24 cellular contexts compared by ENCODE assay signal in the genomic region with DNA sequence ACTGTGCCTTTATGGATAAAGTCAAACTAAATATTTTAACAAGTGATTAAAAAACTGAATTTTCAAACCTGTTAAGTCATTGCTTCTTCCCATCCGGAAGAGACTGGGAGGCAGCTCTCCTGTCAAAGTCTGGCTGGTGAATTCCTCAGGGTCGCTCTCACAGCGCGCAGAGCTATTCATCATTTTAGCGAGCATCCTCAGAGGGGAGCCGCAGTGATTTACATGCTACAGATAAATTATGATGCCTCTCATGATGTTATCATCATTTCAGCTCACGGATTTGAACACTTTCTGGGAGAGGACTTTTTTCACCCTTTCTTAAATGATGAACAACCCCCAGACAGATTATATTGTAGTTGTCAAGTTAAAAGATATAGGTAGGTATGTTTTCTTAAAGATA. TPM values are rescaled to one million over a fixed set of nuclear protein-coding genes. Genes with fewer than 3 reads are reported as not detected.
DNase-seq lines count a peak whose midpoint lies in the region; ATAC-seq and TF ChIP-seq lines count a peak whose summit lies in the region.
"Had no signal": no experiment of that assay in that cellular context is flagged by ENCODE, and none has a peak within 500 bp of the region (broad histone marks: within the 10 kb centered on the region; RNA-seq: fewer than 3 reads in every experiment).

No MANE protein-coding gene starts in this region.

- H3K27me3 Mint-ChIP-seq in nephron progenitor cell (ENCODE audit: low read depth, poor library complexity), result peaks cover 3% of the 10 kb centered on the region
- H3K27me3 Mint-ChIP-seq in type B pancreatic cell, result peaks cover 52% of the 10 kb centered on the region

- CTCF ChIA-PET in HEK293T (lab: Yijun Ruan, JAX), result no interaction called here

- H3K4me1 Mint-ChIP-seq in nephron progenitor cell (peaks cover 41% of the 10 kb centered on the region), type B pancreatic cell (ENCODE audit: unreplicated experiment) (peaks cover 27% of the 10 kb centered on the region)
- H3K4me1 Mint-ChIP-seq: CD4-positive, alpha-beta memory T cell had no signal

- H3K36me3 Mint-ChIP-seq in nephron progenitor cell (ENCODE audit: low read depth) (peaks cover 11% of the 10 kb centered on the region), type B pancreatic cell (no peaks in the 10 kb centered on the region)
- H3K36me3 Mint-ChIP-seq: CD4-positive, alpha-beta memory T cell; IgD-negative memory B cell had no signal

- DNase-seq in HEK293T (ENCODE audit: extremely low spot score) (no peak), amniotic epithelial cell (ENCODE audit: low read depth) (peak; percentile 12), nephron progenitor cell (peak; percentile 30), type B pancreatic cell (ENCODE audit: extremely low spot score, unreplicated experiment) (no peak), NCI-H187 (lab: John Stamatoyannopoulos, UW) (no peak), NCI-H1105 treated with DMSO at 0.1 percent for 48 hours (lab: John Stamatoyannopoulos, UW) (no peak)
- DNase-seq: AML-193; C1 segment of cervical spinal cord; CD4-positive, alpha-beta memory T cell; COR-L47; DMS53; GOT3; HCEC 1CT; MM.1S; NCI-H1436; NCI-H187 treated with DMSO at 0.1 percent for 48 hours; NCI-H2107; NCI-H446 treated with DMSO at 0.1 percent for 48 hours; NCI-H526; PC-9; Right ventricle myocardium superior; RPMI8226 had no signal

- H3K9me3 Mint-ChIP-seq in nephron progenitor cell (peaks cover 19% of the 10 kb centered on the region), type B pancreatic cell (peaks cover 3% of the 10 kb centered on the region)

- H3K27ac Mint-ChIP-seq in nephron progenitor cell (peak overlapping the region; percentile 97), type B pancreatic cell (peak overlapping the region; percentile 16)
- H3K27ac Mint-ChIP-seq: CD4-positive, alpha-beta memory T cell; IgD-negative memory B cell had no signal

- POLR2A ChIA-PET in HEK293T (lab: Yijun Ruan, JAX), result no interaction called here

- TF ChIP-seq CTCF in nephron progenitor cell (IDR thresholded peaks at IDR 0.05) (no peak), type B pancreatic cell (conservative IDR thresholded peaks at IDR 0.05) (no peak)

- H3K4me3 Mint-ChIP-seq in nephron progenitor cell (peak overlapping the region; percentile 29), type B pancreatic cell (peak overlapping the region; percentile 29)
- H3K4me3 Mint-ChIP-seq: CD4-positive, alpha-beta memory T cell; IgD-negative memory B cell had no signal

- no peak for ATAC-seq in HG02884 (IDR thresholded peaks at IDR 0.05; ENCODE audit: unreplicated experiment)

TF ChIP-seq in HEK293T, 16 proteins besides CTCF, POLR2A, EP300 and RAD21:
- TF ChIP-seq, protein P1, sequence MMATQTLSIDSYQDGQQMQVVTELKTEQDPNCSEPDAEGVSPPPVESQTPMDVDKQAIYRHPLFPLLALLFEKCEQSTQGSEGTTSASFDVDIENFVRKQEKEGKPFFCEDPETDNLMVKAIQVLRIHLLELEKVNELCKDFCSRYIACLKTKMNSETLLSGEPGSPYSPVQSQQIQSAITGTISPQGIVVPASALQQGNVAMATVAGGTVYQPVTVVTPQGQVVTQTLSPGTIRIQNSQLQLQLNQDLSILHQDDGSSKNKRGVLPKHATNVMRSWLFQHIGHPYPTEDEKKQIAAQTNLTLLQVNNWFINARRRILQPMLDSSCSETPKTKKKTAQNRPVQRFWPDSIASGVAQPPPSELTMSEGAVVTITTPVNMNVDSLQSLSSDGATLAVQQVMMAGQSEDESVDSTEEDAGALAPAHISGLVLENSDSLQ (IDR thresholded peaks at IDR 0.05), result peak; percentile 55
- no peak for TF ChIP-seq ARNT (IDR thresholded peaks at IDR 0.05)

RNA-seq across cellular contexts. Expression of a gene that starts 23.5 kb away (rescaled TPM):
- 20.4 and 26.0 TPM in 2 replicates for total RNA-seq in type B pancreatic cell (ENCODE audit: low replicate concordance)

Comparison
In these comparisons a context has a peak if more than half of its experiments do, and no peak if none do; other contexts are left out.
1. DNase-seq: peak in amniotic epithelial cell (single experiment) and nephron progenitor cell (single experiment); none in HEK293T (single experiment), type B pancreatic cell (single experiment), NCI-H187 (0 of 2) and NCI-H1105 treated with DMSO at 0.1 percent for 48 hours (single experiment).